8 cellular contexts compared by ENCODE assay signal in genomic region chr17:59964455-59965328, GRCh38. TPM values are rescaled to one million over a fixed set of nuclear protein-coding genes. Genes with fewer than 3 reads are reported as not detected.
DNase-seq lines count a peak whose midpoint lies in the region; ATAC-seq and TF ChIP-seq lines count a peak whose summit lies in the region.

RNFT1 (minus strand) TSS chr17:59964740; CDS start chr17:59964663, 77 bp downstream.

- peak; percentile 70 for ATAC-seq in GM21717 (IDR thresholded peaks at IDR 0.05; ENCODE audit: unreplicated experiment)
- peak; percentile 85 to 87 for ATAC-seq in naive thymus-derived CD8-positive, alpha-beta T cell
- ATAC-seq in stimulated activated memory B cell treated with anti-CD40 and anti-IgM and Interleukin-4, amounts not matched to agents 10 μg/mL and 1 μg/mL and 100 μg/mL, for 72 hours, result peak; percentile 92

- DNase-seq in DMS 273 treated with DMSO at 0.1 percent for 48 hours (lab: John Stamatoyannopoulos, UW), result peak; percentile 37
- DNase-seq in Kasumi-1 (lab: John Stamatoyannopoulos, UW), result peak; percentile 90
- peak; percentile 88 for DNase-seq in activated T-helper 9 cell treated with anti-CD3 and anti-CD28 coated beads, Interleukin-2, amount 50 U/mL, for 16 hours (ENCODE audit: low read depth)
- DNase-seq in fibroblast of mammary gland (ENCODE audit: low read depth), result peak; percentile 83
- peak; percentile 81 to 95 (median 88) for DNase-seq in naive thymus-derived CD8-positive, alpha-beta T cell

- peak within 1 kb of the TSS; percentile 92 for H3K4me3 ChIP-seq in fibroblast of mammary gland (ENCODE audit: control insufficient read depth, low read depth, low read length)

- H3K36me3 Mint-ChIP-seq in naive thymus-derived CD8-positive, alpha-beta T cell, result peaks cover 0 to 10% (median 0%) of the 10 kb centered on the region in 3 donors
- H3K36me3 Mint-ChIP-seq in stimulated activated memory B cell treated with anti-CD40 and anti-IgM and Interleukin-4, amounts not matched to agents 10 μg/mL and 1 μg/mL and 100 μg/mL, for 72 hours, result peaks cover 6% of the 10 kb centered on the region

- H3K4me1 Mint-ChIP-seq in naive thymus-derived CD8-positive, alpha-beta T cell, result peaks cover 6 to 32% (median 22%) of the 10 kb centered on the region in 4 donors
- H3K4me1 Mint-ChIP-seq in stimulated activated memory B cell treated with anti-CD40 and anti-IgM and Interleukin-4, amounts not matched to agents 10 μg/mL and 1 μg/mL and 100 μg/mL, for 72 hours, result peaks cover 15% of the 10 kb centered on the region

- H3K4me3 Mint-ChIP-seq in naive thymus-derived CD8-positive, alpha-beta T cell, result peak within 1 kb of the TSS; percentile 82 to 97 (median 95)
- peak within 1 kb of the TSS; percentile 90 for H3K4me3 Mint-ChIP-seq in stimulated activated memory B cell treated with anti-CD40 and anti-IgM and Interleukin-4, amounts not matched to agents 10 μg/mL and 1 μg/mL and 100 μg/mL, for 72 hours

- no peaks in the 10 kb centered on the region for H3K27me3 Mint-ChIP-seq in naive thymus-derived CD8-positive, alpha-beta T cell
- H3K27me3 Mint-ChIP-seq in stimulated activated memory B cell treated with anti-CD40 and anti-IgM and Interleukin-4, amounts not matched to agents 10 μg/mL and 1 μg/mL and 100 μg/mL, for 72 hours, result no peaks in the 10 kb centered on the region

- H3K9me3 Mint-ChIP-seq in naive thymus-derived CD8-positive, alpha-beta T cell, result no peaks in the 10 kb centered on the region
- H3K9me3 Mint-ChIP-seq in stimulated activated memory B cell treated with anti-CD40 and anti-IgM and Interleukin-4, amounts not matched to agents 10 μg/mL and 1 μg/mL and 100 μg/mL, for 72 hours, result no peaks in the 10 kb centered on the region

- no peak for TF ChIP-seq CTCF in fibroblast of mammary gland (conservative IDR thresholded peaks at IDR 0.05; ENCODE audit: control insufficient read depth, insufficient read depth, low read depth, low read length)

- POLR2A ChIA-PET in naive thymus-derived CD8-positive, alpha-beta T cell (lab: Charles Lee), result interaction anchor here (0.6 to 1.9 kb wide), 7 partner anchors 9 to 400 kb away, joined by 3 to 19 read pairs (median 3); partner anchors contain the start of genes DHX40, HEATR6, PTRH2 and RPS6KB1

- TF ChIP-seq POLR2A in Raji (IDR thresholded peaks at IDR 0.05; ENCODE audit: insufficient read depth, low read depth, low read length), result peak; percentile 88

- H3K27ac Mint-ChIP-seq in naive thymus-derived CD8-positive, alpha-beta T cell, result peak within 1 kb of the TSS; percentile 95 to 99 (median 98)
- H3K27ac Mint-ChIP-seq in stimulated activated memory B cell treated with anti-CD40 and anti-IgM and Interleukin-4, amounts not matched to agents 10 μg/mL and 1 μg/mL and 100 μg/mL, for 72 hours, result peak within 1 kb of the TSS; percentile 96

RNA-seq across cellular contexts. Expression of gene RNFT1, which starts in this region (rescaled TPM):
- 10 to 100 TPM; 44.9 to 47.7 TPM for total RNA-seq in naive thymus-derived CD8-positive, alpha-beta T cell
- 10 to 100 TPM; 24.2 to 30.6 (median 26.4) TPM for polyA plus RNA-seq in naive thymus-derived CD8-positive, alpha-beta T cell

Comparison
In these comparisons a context has a peak if more than half of its experiments do, and no peak if none do; other contexts are left out.
1. Peak in every context shown above with its lines: DNase-seq, ATAC-seq and H3K4me3 ChIP-seq.
2. DNase-seq: peak in every context shown above with its lines; median percentile 90 in Kasumi-1; 88 in activated T-helper 9 cell treated with anti-CD3 and anti-CD28 coated beads, Interleukin-2, amount 50 U/mL, for 16 hours; 88 in naive thymus-derived CD8-positive, alpha-beta T cell; 83 in fibroblast of mammary gland; 37 in DMS 273 treated with DMSO at 0.1 percent for 48 hours.